In the genomic region with DNA sequence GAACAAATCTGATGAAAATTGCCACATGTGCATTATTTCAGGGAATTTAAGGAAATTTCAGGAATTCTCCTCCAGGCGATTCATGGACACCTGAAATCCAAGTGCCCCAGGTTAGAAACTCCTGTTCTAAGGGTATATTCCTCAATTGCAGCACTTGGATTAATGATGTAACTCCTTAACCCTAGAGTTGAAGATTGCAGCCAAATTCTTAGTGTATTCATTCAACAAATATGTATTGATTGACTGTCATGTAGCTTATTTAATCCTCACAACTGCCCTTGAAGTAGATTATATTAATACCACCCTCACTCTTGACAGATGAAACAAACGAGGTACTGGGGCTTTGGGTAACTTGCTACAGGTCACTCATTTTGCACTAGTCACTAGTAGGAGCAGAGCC, we compare ENCODE assay signal across 24 cellular contexts. TPM values are rescaled to one million over a fixed set of nuclear protein-coding genes. Genes with fewer than 3 reads are reported as not detected.
DNase-seq lines count a peak whose midpoint lies in the region; FAIRE-seq and TF ChIP-seq lines count a peak whose summit lies in the region.
"Had no signal": no experiment of that assay in that cellular context is flagged by ENCODE, and none has a peak within 500 bp of the region (broad histone marks: within the 10 kb centered on the region; RNA-seq: fewer than 3 reads in every experiment).

No MANE protein-coding gene starts in this region.

- H3K9me3 Mint-ChIP-seq in astrocyte (ENCODE audit: unreplicated experiment), result no peaks in the 10 kb centered on the region
- no peaks in the 10 kb centered on the region for H3K9me3 Mint-ChIP-seq in type B pancreatic cell
- H3K9me3 Mint-ChIP-seq: CD14-positive monocyte, GM23338 had no signal

- no peak overlapping the region for H3K27ac Mint-ChIP-seq in astrocyte (ENCODE audit: unreplicated experiment)
- no peak overlapping the region for H3K27ac Mint-ChIP-seq in type B pancreatic cell
- H3K27ac Mint-ChIP-seq: CD14-positive monocyte, GM23338 had no signal

- intact Hi-C loops in mammary epithelial cell (cut with micrococcal nuclease), result loop anchor here (1.0 to 5.0 kb wide), 2 partner anchors 1065 to 1667 kb away; no protein-coding TSS in a partner anchor

- H3K79me2 ChIP-seq in astrocyte (ENCODE audit: insufficient read depth, low read length), result no peaks in the 10 kb centered on the region
- no peaks in the 10 kb centered on the region for H3K79me2 ChIP-seq in fibroblast of lung (ENCODE audit: control insufficient read depth, insufficient read depth, low read length)
- H3K79me2 ChIP-seq in mammary epithelial cell (ENCODE audit: insufficient read depth, low read length), result no peaks in the 10 kb centered on the region

- FAIRE-seq in astrocyte (lab: Jason Lieb, UNC), result no peak
- FAIRE-seq: HepG2, RCC 7860 had no signal

- peak overlapping the region; percentile 41 for H2AFZ ChIP-seq in astrocyte (ENCODE audit: low read depth, low read length)
- no peak overlapping the region for H2AFZ ChIP-seq in fibroblast of lung (ENCODE audit: low read length)
- no peak overlapping the region for H2AFZ ChIP-seq in mammary epithelial cell (ENCODE audit: low read depth, low read length)
- H2AFZ ChIP-seq: GM23338 had no signal

- 38% methylated on average over 2 of the region's 2 CpGs for WGBS in mammary epithelial cell (ENCODE audit: low coverage, missing lambda C conversion rate)

- no peaks in the 10 kb centered on the region for H3K27me3 ChIP-seq in astrocyte (ENCODE audit: insufficient read depth, low read length)
- no peaks in the 10 kb centered on the region for H3K27me3 ChIP-seq in fibroblast of lung (ENCODE audit: control insufficient read depth, insufficient read depth, low read length)
- no peaks in the 10 kb centered on the region for H3K27me3 ChIP-seq in skeletal muscle satellite cell (ENCODE audit: control insufficient read depth, insufficient read depth, low read length)
- no peaks in the 10 kb centered on the region for H3K27me3 ChIP-seq in mammary epithelial cell (ENCODE audit: insufficient read depth, low read length)

- H3K36me3 Mint-ChIP-seq in astrocyte (ENCODE audit: low read depth, unreplicated experiment) (no peaks in the 10 kb centered on the region), type B pancreatic cell (no peaks in the 10 kb centered on the region)
- H3K36me3 Mint-ChIP-seq: CD14-positive monocyte had no signal

- H3K36me3 ChIP-seq in astrocyte (ENCODE audit: insufficient read depth, low read length), result no peaks in the 10 kb centered on the region
- no peaks in the 10 kb centered on the region for H3K36me3 ChIP-seq in fibroblast of lung (ENCODE audit: control insufficient read depth, insufficient read depth, low read length)
- H3K36me3 ChIP-seq in skeletal muscle satellite cell (ENCODE audit: insufficient read depth, low read length), result no peaks in the 10 kb centered on the region
- no peaks in the 10 kb centered on the region for H3K36me3 ChIP-seq in mammary epithelial cell (ENCODE audit: insufficient read depth, low read length)

- H3K4me1 ChIP-seq in astrocyte (ENCODE audit: insufficient read depth, low read length), result peaks cover 6% of the 10 kb centered on the region
- no peaks in the 10 kb centered on the region for H3K4me1 ChIP-seq in fibroblast of lung (ENCODE audit: control insufficient read depth, extremely low read depth, insufficient read depth, low read length)
- peaks cover 8% of the 10 kb centered on the region for H3K4me1 ChIP-seq in skeletal muscle satellite cell (ENCODE audit: control insufficient read depth, insufficient read depth, low read length)
- peaks cover 5% of the 10 kb centered on the region for H3K4me1 ChIP-seq in mammary epithelial cell (ENCODE audit: insufficient read depth, low read length)

- no TSS peak for BruUV-seq in mammary epithelial cell (replicated peaks; lab: Mats Ljungman, UMichigan)

- peak; percentile 20 for DNase-seq in AG20443 (ENCODE audit: low spot score)
- no peak for DNase-seq in astrocyte (ENCODE audit: low read depth)
- DNase-seq in fibroblast of lung (ENCODE audit: low read depth in 2 of 2), result peak in 1 of 2 donors; percentile 24
- DNase-seq in NAMALWA (ENCODE audit: low spot score), result no peak
- DNase-seq in type B pancreatic cell (ENCODE audit: extremely low spot score, unreplicated experiment), result no peak
- DNase-seq in mammary epithelial cell, result no peak
- DNase-seq: COR-L47; DMS153; GF-D8; MV-4-11; NCI-H1417; NCI-H187; NCI-H2107; NCI-H510A; NCI-H748 treated with DMSO at 0.1 percent for 48 hours; NK-92 treated with Interleukin-12 subunit alpha and Interleukin-12 subunit beta, amount 100 ng/mL, for 24 hours had no signal

- H3K9me3 ChIP-seq in astrocyte (ENCODE audit: insufficient read depth, low read depth, low read length) (no peaks in the 10 kb centered on the region), fibroblast of lung (ENCODE audit: control insufficient read depth, insufficient read depth, low read depth, low read length) (no peaks in the 10 kb centered on the region), skeletal muscle satellite cell (replicated peaks; ENCODE audit: low read length) (no peaks in the 10 kb centered on the region), mammary epithelial cell (replicated peaks; ENCODE audit: insufficient read depth, low read length) (no peaks in the 10 kb centered on the region)

- in situ Hi-C loops in mammary epithelial cell (cut with MboI; ENCODE audit: low sequenced_read_pairs in 2 of 2), result loop anchor here (25.0 kb wide), 3 partner anchors 182 to 1082 kb away; a partner anchor contains a TSS

- H3K9ac ChIP-seq in astrocyte (ENCODE audit: low read length), result no peak overlapping the region
- H3K9ac ChIP-seq in fibroblast of lung (ENCODE audit: insufficient read depth, low read length), result no peak overlapping the region
- no peak overlapping the region for H3K9ac ChIP-seq in skeletal muscle satellite cell (ENCODE audit: low read depth, low read length)
- no peak overlapping the region for H3K9ac ChIP-seq in mammary epithelial cell (ENCODE audit: insufficient read depth, low read length)
- H3K9ac ChIP-seq: KMS-11 had no signal

- TF ChIP-seq CTCF in astrocyte (IDR thresholded peaks at IDR 0.05; ENCODE audit: insufficient read depth, low read depth, low read length) (no peak), fibroblast of lung (conservative IDR thresholded peaks at IDR 0.05 in 1 of 2, IDR thresholded peaks at IDR 0.05 in 1 of 2; ENCODE audit: low read depth in 1 of 2, low read length in 2 of 2) (no peak), type B pancreatic cell (conservative IDR thresholded peaks at IDR 0.05) (no peak), mammary epithelial cell (conservative IDR thresholded peaks at IDR 0.05 in 1 of 2, IDR thresholded peaks at IDR 0.05 in 1 of 2; ENCODE audit: extremely low read depth in 1 of 2, insufficient read depth in 1 of 2, low read depth in 1 of 2, low read length in 2 of 2) (no peak)

- H3K4me3 Mint-ChIP-seq in astrocyte (ENCODE audit: unreplicated experiment), result no peak overlapping the region
- H3K4me3 Mint-ChIP-seq in type B pancreatic cell, result no peak overlapping the region
- H3K4me3 Mint-ChIP-seq: CD14-positive monocyte, GM23338 had no signal

- H3K4me1 Mint-ChIP-seq in astrocyte (ENCODE audit: low read depth, unreplicated experiment) (no peaks in the 10 kb centered on the region), type B pancreatic cell (ENCODE audit: unreplicated experiment) (no peaks in the 10 kb centered on the region)
- H3K4me1 Mint-ChIP-seq: CD14-positive monocyte had no signal

- dilution Hi-C loops in mammary epithelial cell (cut with HindIII; ENCODE audit: low sequenced_read_pairs), result no loop called here

- CTCF ChIA-PET in mammary epithelial cell (lab: Charles Lee; ENCODE audit: low non-redundant PET), result no interaction called here

- H3K4me3 ChIP-seq in astrocyte (ENCODE audit: insufficient read depth, low read depth, low read length) (no peak overlapping the region), fibroblast of lung (replicated peaks in 1 of 4; ENCODE audit: control extremely low read depth in 1 of 4, insufficient read depth in 1 of 4, low read depth in 3 of 4, low read length in 4 of 4) (no peak overlapping the region), skeletal muscle satellite cell (ENCODE audit: low read length) (no peak overlapping the region), mammary epithelial cell (replicated peaks in 1 of 3; ENCODE audit: insufficient read depth in 1 of 3, low read depth in 2 of 3, low read length in 3 of 3) (no peak overlapping the region)
- H3K4me3 ChIP-seq: GM23338 had no signal

- H3K4me2 ChIP-seq in astrocyte (ENCODE audit: low read length), result peak overlapping the region; percentile 46
- peak overlapping the region; percentile 5 for H3K4me2 ChIP-seq in fibroblast of lung (ENCODE audit: extremely low read depth, insufficient read depth, low read length)
- peak overlapping the region; percentile 55 for H3K4me2 ChIP-seq in skeletal muscle satellite cell (ENCODE audit: low read length)
- no peak overlapping the region for H3K4me2 ChIP-seq in mammary epithelial cell (ENCODE audit: insufficient read depth, low read depth, low read length)
- H3K4me2 ChIP-seq: GM23338, KMS-11 had no signal

- H3K27me3 Mint-ChIP-seq in astrocyte (ENCODE audit: low read depth, unreplicated experiment), result peaks cover 9% of the 10 kb centered on the region
- peaks cover 7% of the 10 kb centered on the region for H3K27me3 Mint-ChIP-seq in type B pancreatic cell

- H4K20me1 ChIP-seq in astrocyte (ENCODE audit: insufficient read depth, low read length), result no peaks in the 10 kb centered on the region
- H4K20me1 ChIP-seq in fibroblast of lung (ENCODE audit: control insufficient read depth, extremely low read depth, insufficient read depth, low read length), result no peaks in the 10 kb centered on the region
- no peaks in the 10 kb centered on the region for H4K20me1 ChIP-seq in mammary epithelial cell (ENCODE audit: insufficient read depth, low read length)

- H3K27ac ChIP-seq in astrocyte (ENCODE audit: low read depth, low read length), result peak overlapping the region; percentile 3
- H3K27ac ChIP-seq in fibroblast of lung (ENCODE audit: insufficient read depth, low read length), result peak overlapping the region; percentile 16
- no peak overlapping the region for H3K27ac ChIP-seq in mammary epithelial cell (ENCODE audit: insufficient read depth, low read depth, low read length)
- H3K27ac ChIP-seq: KMS-11 had no signal

RNA-seq across cellular contexts. Expression of a gene that starts 11.3 kb away (rescaled TPM):
- total RNA-seq in astrocyte, result 31.8 and 38.0 TPM in 2 replicates
- total RNA-seq in fibroblast of lung, result 30.6 and 40.8 TPM in 2 replicates
- 72.1 and 79.7 TPM in 2 replicates for polyA plus RNA-seq in fibroblast of lung
- 61.9 and 67.4 TPM in 2 replicates for polyA plus RNA-seq in fibroblast of lung (2012)
- 4.1 TPM in 1 of 2 replicates, not detected in the other for polyA minus RNA-seq in fibroblast of lung (ENCODE audit: low replicate concordance)
- 33.0 and 38.0 TPM in 2 replicates for total RNA-seq in skeletal muscle satellite cell (2012; rRNA removed)
- 52.4 and 66.3 TPM in 2 replicates for total RNA-seq in type B pancreatic cell (ENCODE audit: low replicate concordance)
- 10 to 100 TPM; 35.7 to 40.6 TPM for total RNA-seq in mammary epithelial cell
- 36.0 TPM for polyA plus RNA-seq in mammary epithelial cell
- polyA minus RNA-seq in mammary epithelial cell, result 10.5 TPM

RNA-seq across cellular contexts. Expression of a gene that starts 11.6 kb away (rescaled TPM):
- total RNA-seq in astrocyte, result 25.5 and 34.2 TPM in 2 replicates
- total RNA-seq in fibroblast of lung, result 16.7 and 32.2 TPM in 2 replicates
- polyA plus RNA-seq in fibroblast of lung, result 43.5 and 48.8 TPM in 2 replicates
- 41.6 and 50.0 TPM in 2 replicates for polyA plus RNA-seq in fibroblast of lung (2012)
- 28.1 and 31.4 TPM in 2 replicates for polyA minus RNA-seq in fibroblast of lung (ENCODE audit: low replicate concordance)
- 12.7 and 20.5 TPM in 2 replicates for total RNA-seq in skeletal muscle satellite cell (2012; rRNA removed)
- total RNA-seq in type B pancreatic cell (ENCODE audit: low replicate concordance), result 27.5 and 28.0 TPM in 2 replicates
- 10 to 100 TPM; 30.3 to 45.8 TPM for total RNA-seq in mammary epithelial cell
- polyA plus RNA-seq in mammary epithelial cell, result 87.3 TPM
- polyA minus RNA-seq in mammary epithelial cell, result 50.6 TPM

RNA-seq across cellular contexts. Expression of a gene that starts 49.8 kb away (rescaled TPM):
- total RNA-seq in astrocyte, result 0.70 and 0.89 TPM in 2 replicates
- not detected in 2 replicates for total RNA-seq in fibroblast of lung
- not detected in 2 replicates for polyA plus RNA-seq in fibroblast of lung
- polyA plus RNA-seq in fibroblast of lung (2012), result not detected in 2 replicates
- not detected in 2 replicates for polyA minus RNA-seq in fibroblast of lung (ENCODE audit: low replicate concordance)
- not detected in 2 replicates for total RNA-seq in skeletal muscle satellite cell (2012; rRNA removed)
- not detected in 2 replicates for total RNA-seq in type B pancreatic cell (ENCODE audit: low replicate concordance)
- not detected for total RNA-seq in mammary epithelial cell
- polyA plus RNA-seq in mammary epithelial cell, result not detected
- polyA minus RNA-seq in mammary epithelial cell, result not detected
- total RNA-seq: A673, Right ventricle myocardium inferior had no signal
- polyA plus RNA-seq: CD14-positive monocyte, GM23338 had no signal
